ENCODE assay signal across 8 cellular contexts in genomic region chr2:109173311-109174171, GRCh38. TPM values are rescaled to one million over a fixed set of nuclear protein-coding genes. Genes with fewer than 3 reads are reported as not detected.
DNase-seq lines count a peak whose midpoint lies in the region; TF ChIP-seq lines count a peak whose summit lies in the region.

No MANE protein-coding gene starts in this region.

- POLR2A ChIA-PET in A673 (lab: Charles Lee; ENCODE audit: low non-redundant PET), result no interaction called here

- no peak for TF ChIP-seq CTCF in A673 (conservative IDR thresholded peaks at IDR 0.05; ENCODE audit: low read depth, low read length)

- H3K27ac ChIP-seq in A673 (ENCODE audit: low read depth, low read length, poor library complexity, severe bottlenecking), result no peak overlapping the region

- CTCF ChIA-PET in A673 (lab: Charles Lee), result no interaction called here

- H3K36me3 ChIP-seq in A673 (ENCODE audit: insufficient read depth, low read length, poor library complexity, severe bottlenecking), result no peaks in the 10 kb centered on the region
- H3K36me3 ChIP-seq in MG63, result no peaks in the 10 kb centered on the region

- H3K4me1 ChIP-seq in A673 (ENCODE audit: insufficient read depth, low read length, poor library complexity, severe bottlenecking), result no peaks in the 10 kb centered on the region

- H3K9me3 ChIP-seq in A673 (ENCODE audit: low read depth, low read length, poor library complexity, severe bottlenecking) (no peaks in the 10 kb centered on the region), MG63 (no peaks in the 10 kb centered on the region; the same call in 1 of the 2 replicates)

- H3K4me3 ChIP-seq in A673 (ENCODE audit: low read depth, low read length, poor library complexity, severe bottlenecking) (no peak overlapping the region), MG63 (no peak overlapping the region)

- peak; percentile 21 for DNase-seq in A673 (ENCODE audit: low spot score)
- DNase-seq in MG63, result peak; percentile 60
- peak; percentile 60 to 76 for DNase-seq in dermis microvascular lymphatic vessel endothelial cell (ENCODE audit: low read depth in 2 of 2)
- peak; percentile 76 for DNase-seq in mucosa of gallbladder (ENCODE audit: low spot score)
- no peak for DNase-seq in DMS153 treated with DMSO at 0.1 percent for 48 hours (lab: John Stamatoyannopoulos, UW; ENCODE audit: unreplicated experiment)
- no peak for DNase-seq in iPS-NIHi11 (ENCODE audit: low spot score)
- no peak for DNase-seq in NCI-H1048 (lab: John Stamatoyannopoulos, UW)
- DNase-seq in superior temporal gyrus (ENCODE audit: extremely low spot score), result no peak

- H3K27me3 ChIP-seq in A673 (replicated peaks; ENCODE audit: insufficient read depth, low read depth, low read length, poor library complexity), result no peaks in the 10 kb centered on the region
- H3K27me3 ChIP-seq in MG63, result no peaks in the 10 kb centered on the region

- no TSS peak for BruUV-seq in A673 (replicated peaks; lab: Mats Ljungman, UMichigan)

- intact Hi-C loops in A673 (cut with micrococcal nuclease; ENCODE audit: unreplicated experiment), result no loop called here

RNA-seq across cellular contexts. Expression of gene SH3RF3, which starts 44.5 kb away (rescaled TPM):
- 0.11 and 0.15 TPM in 2 replicates for total RNA-seq in A673 (2021)
- 0.22 and 0.82 TPM in 2 replicates for total RNA-seq in MG63 (2014; rRNA removed; shearing (Covaris generic); ENCODE audit: low replicate concordance)
- 4.5 and 8.9 TPM in 2 replicates for total RNA-seq in dermis microvascular lymphatic vessel endothelial cell
- total RNA-seq in mucosa of gallbladder, result 11.5 TPM

Comparison
In these comparisons a context has a peak if more than half of its experiments do, and no peak if none do; other contexts are left out.
1. DNase-seq: peak in A673 (single experiment), MG63 (single experiment), dermis microvascular lymphatic vessel endothelial cell (2 of 2) and mucosa of gallbladder (single experiment); none in DMS153 treated with DMSO at 0.1 percent for 48 hours (single experiment), iPS-NIHi11 (single experiment), NCI-H1048 (single experiment) and superior temporal gyrus (single experiment).